In the genomic region with DNA sequence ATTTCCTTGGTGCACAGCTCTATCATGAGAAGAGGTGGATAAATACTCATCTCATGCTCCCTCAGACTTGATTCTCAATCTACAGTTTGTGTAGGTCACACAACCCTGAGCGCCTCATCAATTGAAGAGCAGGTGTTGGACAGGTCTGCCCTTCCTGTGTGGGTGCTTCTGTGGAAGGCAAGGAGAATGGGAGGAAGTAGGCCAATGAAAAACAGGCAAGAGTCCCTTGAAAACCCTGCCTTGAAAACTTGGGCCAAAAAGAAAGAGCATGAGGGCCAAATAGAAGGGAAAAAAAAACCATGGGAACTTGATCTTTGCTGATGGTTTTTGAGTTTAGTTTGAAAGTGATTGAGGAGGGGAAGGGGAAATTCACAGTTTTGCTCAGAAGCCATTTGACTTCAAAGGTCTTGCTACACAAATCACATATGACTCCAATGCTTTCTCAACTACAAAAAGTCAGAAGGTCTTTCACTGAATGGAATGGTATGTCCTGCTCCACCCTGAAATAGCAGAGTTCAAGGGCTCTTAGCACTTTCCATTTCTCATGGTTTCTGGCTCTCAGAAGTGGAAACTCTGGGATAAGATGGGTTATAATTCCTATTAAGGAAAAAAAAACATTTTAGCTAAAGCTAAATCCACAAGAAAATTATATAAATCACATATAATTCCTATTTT, we compare ENCODE assay signal across 13 cellular contexts. TPM values are rescaled to one million over a fixed set of nuclear protein-coding genes. Genes with fewer than 3 reads are reported as not detected.
DNase-seq lines count a peak whose midpoint lies in the region; ATAC-seq, FAIRE-seq and TF ChIP-seq lines count a peak whose summit lies in the region.
"Had no signal": no experiment of that assay in that cellular context is flagged by ENCODE, and none has a peak within 500 bp of the region (broad histone marks: within the 10 kb centered on the region; RNA-seq: fewer than 3 reads in every experiment).

No MANE protein-coding gene starts in this region.

- H3K4me3 ChIP-seq in Panc1 (ENCODE audit: low read depth in 2 of 2, low read length in 2 of 2) (no peak overlapping the region), foreskin fibroblast (ENCODE audit: low read depth in 1 of 2, low read length in 2 of 2) (no peak overlapping the region)
- H3K4me3 ChIP-seq: smooth muscle cell had no signal

- TF ChIP-seq CTCF in Calu3 (IDR thresholded peaks at IDR 0.05; ENCODE audit: unreplicated experiment) (no peak), Panc1 (IDR thresholded peaks at IDR 0.05) (no peak), foreskin fibroblast (IDR thresholded peaks at IDR 0.05; ENCODE audit: low read depth, low read length) (no peak), D721Med (IDR thresholded peaks at IDR 0.05; ENCODE audit: insufficient read depth, missing control alignments) (no peak)

- H3K4me3 Mint-ChIP-seq in Calu3 (ENCODE audit: low read depth, unreplicated experiment): no peak overlapping the region

- peaks cover 2% of the 10 kb centered on the region for H3K9me3 Mint-ChIP-seq in Calu3 (ENCODE audit: low read depth, unreplicated experiment)
- H3K9me3 Mint-ChIP-seq: activated T-helper 2 cell treated with anti-CD3 and anti-CD28 coated beads, Interferon-gamma antibody, Interleukin-2, Interleukin-4, amounts not matched to agents 10 μg/mL and 5 μg/mL and 100 μg/mL, durations not matched to agents 14 hours and 24 hours and 36 hours had no signal

- peak overlapping the region; percentile 27 for H3K27ac Mint-ChIP-seq in Calu3 (ENCODE audit: unreplicated experiment)
- H3K27ac Mint-ChIP-seq: activated T-helper 2 cell treated with anti-CD3 and anti-CD28 coated beads, Interferon-gamma antibody, Interleukin-2, Interleukin-4, amounts not matched to agents 10 μg/mL and 5 μg/mL and 100 μg/mL, durations not matched to agents 14 hours and 24 hours and 36 hours had no signal

- DNase-seq in Calu3: no peak
- no peak for DNase-seq in Panc1 (ENCODE audit: low read depth, low spot score)
- peak; percentile 62 to 79 for DNase-seq in foreskin fibroblast
- DNase-seq in sciatic nerve (ENCODE audit: low spot score): no peak
- no peak for DNase-seq in D721Med (ENCODE audit: insufficient read length, low spot score)
- no peak for DNase-seq in HPDE6-E6E7 (ENCODE audit: extremely low spot score)
- DNase-seq in NCI-H2171 (lab: John Stamatoyannopoulos, UW): no peak
- DNase-seq: effector CD8-positive, alpha-beta T cell; left colon; NCI-H226 had no signal

- H3K4me1 ChIP-seq in Panc1 (ENCODE audit: control insufficient read depth, insufficient read depth, low read length): peaks cover 6% of the 10 kb centered on the region; the same call in 1 of the 2 replicates

- CTCF ChIA-PET in Calu3 (lab: Charles Lee): no interaction called here
- CTCF ChIA-PET in Panc1 (lab: Charles Lee): interaction anchor here (0.6 kb wide), 1 partner anchor 24 kb away, joined by 5 read pairs; no protein-coding TSS in a partner anchor

- H3K36me3 Mint-ChIP-seq in Calu3 (ENCODE audit: insufficient read depth, unreplicated experiment): peaks cover 4% of the 10 kb centered on the region

- ATAC-seq in Panc1 (no peak), sciatic nerve (peak; percentile 94), GM21423 (IDR thresholded peaks at IDR 0.05; ENCODE audit: unreplicated experiment) (no peak)
- ATAC-seq: left colon had no signal

- peaks cover 60% of the 10 kb centered on the region for H3K4me1 Mint-ChIP-seq in Calu3 (ENCODE audit: low read depth, unreplicated experiment)

- in situ Hi-C loops in Panc1 (cut with HindIII; ENCODE audit: low pct_unique_long_range_greater_than_20kb, low sequenced_read_pairs): no loop called here

- POLR2A ChIA-PET in Panc1 (lab: Charles Lee): no interaction called here

- no peaks in the 10 kb centered on the region for H3K27me3 ChIP-seq in Panc1 (ENCODE audit: control insufficient read depth, insufficient read depth, low read length)

- BruUV-seq in Calu3 (replicated peaks; lab: Mats Ljungman, UMichigan): no TSS peak
- BruUV-seq in Panc1 (replicated peaks; lab: Mats Ljungman, UMichigan): no TSS peak

- intact Hi-C loops in Calu3 (cut with micrococcal nuclease; ENCODE audit: unreplicated experiment) (no loop called here), Panc1 (cut with micrococcal nuclease; ENCODE audit: unreplicated experiment) (no loop called here), sciatic nerve (cut with DNase I) (no loop called here)

- H3K27ac ChIP-seq in Panc1 (ENCODE audit: low read length): peak overlapping the region; percentile 64; the same call in 1 of the 2 replicates

- FAIRE-seq in D721Med (lab: Jason Lieb, UNC): no peak

- H3K27me3 Mint-ChIP-seq in Calu3 (ENCODE audit: unreplicated experiment): no peaks in the 10 kb centered on the region

- no peaks in the 10 kb centered on the region for H3K9me3 ChIP-seq in Panc1 (ENCODE audit: control insufficient read depth, insufficient read depth, low read depth, low read length)

- H3K36me3 ChIP-seq in Panc1 (ENCODE audit: control insufficient read depth, insufficient read depth, low read length): no peaks in the 10 kb centered on the region

RNA-seq across cellular contexts. Expression of a gene that starts 37.2 kb away (rescaled TPM):
- 919 and 981 TPM in 2 replicates for total RNA-seq in Calu3 (2022)
- total RNA-seq in Panc1 (2021; ENCODE audit: unreplicated experiment): 1,063 TPM
- 1,714 TPM for polyA plus RNA-seq in Panc1 (2012; ENCODE audit: insufficient read length)
- 149 TPM for total RNA-seq in sciatic nerve
- total RNA-seq: activated T-helper 2 cell treated with anti-CD3 and anti-CD28 coated beads, Interferon-gamma antibody, Interleukin-2, Interleukin-4, amounts not matched to agents 10 μg/mL and 5 μg/mL and 100 μg/mL, durations not matched to agents 14 hours and 24 hours and 36 hours had no signal

RNA-seq across cellular contexts. Expression of a gene that starts 59.8 kb away (rescaled TPM):
- total RNA-seq in Calu3 (2022) (257 and 881 TPM in 2 replicates), Panc1 (2021; ENCODE audit: unreplicated experiment) (0.46 TPM), sciatic nerve (not detected)
- polyA plus RNA-seq in Panc1 (2012; ENCODE audit: insufficient read length): not detected
- total RNA-seq: activated T-helper 2 cell treated with anti-CD3 and anti-CD28 coated beads, Interferon-gamma antibody, Interleukin-2, Interleukin-4, amounts not matched to agents 10 μg/mL and 5 μg/mL and 100 μg/mL, durations not matched to agents 14 hours and 24 hours and 36 hours; smooth muscle cell had no signal

Comparison
In these comparisons a context has a peak if more than half of its experiments do, and no peak if none do; other contexts are left out.
1. DNase-seq: peak in foreskin fibroblast (2 of 2); none in Calu3 (single experiment), Panc1 (single experiment), sciatic nerve (single experiment), D721Med (single experiment), HPDE6-E6E7 (single experiment) and NCI-H2171 (single experiment).
2. RNA of a gene that starts 59.8 kb away (total RNA-seq): 257 to 881 TPM in Calu3; not detected in sciatic nerve (single experiment) and 0.46 TPM in Panc1 (single experiment); every median in the first group is over 100 times any median in the second.